ENCODE assay signal across 23 cellular contexts in genomic region chr20:53016534-53017042, GRCh38. TPM values are rescaled to one million over a fixed set of nuclear protein-coding genes. Genes with fewer than 3 reads are reported as not detected.
"Had no signal": no experiment of that assay in that cellular context is flagged by ENCODE, and none has a peak within 500 bp of the region (broad histone marks: within the 10 kb centered on the region; RNA-seq: fewer than 3 reads in every experiment).

No MANE protein-coding gene starts in this region.

- H3K4me3 ChIP-seq: coronary artery, dorsolateral prefrontal cortex, esophagus squamous epithelium, gastrocnemius medialis, heart right ventricle, left lung, lower lobe of right lung, mucosa of descending colon had no signal

- H3K4me1 ChIP-seq: esophagus squamous epithelium, gastrocnemius medialis, left lung, lower lobe of right lung had no signal

- H3K27ac ChIP-seq: coronary artery, dorsolateral prefrontal cortex, esophagus squamous epithelium, gastrocnemius medialis, heart right ventricle, left lung, lower lobe of right lung had no signal

- ATAC-seq: gastrocnemius medialis, heart right ventricle, left cardiac atrium, left lung, left ventricle myocardium superior, lower lobe of right lung, mucosa of descending colon had no signal

- FAIRE-seq: colon, endothelial cell of umbilical vein had no signal

- DNase-seq: dermis blood vessel endothelial cell; dorsolateral prefrontal cortex; effector CD4-positive, alpha-beta T cell; effector memory CD4-positive, alpha-beta T cell; esophagus squamous epithelium; foreskin fibroblast; foreskin melanocyte; gastrocnemius medialis; glutamatergic neuron; head of caudate nucleus; heart right ventricle; hippocampal formation; islet precursor cell; left cardiac atrium; left lung; left ventricle myocardium superior; lower lobe of right lung; mesenchymal stem cell; mucosa of descending colon; naive B cell had no signal

- H3K9me3 ChIP-seq: esophagus squamous epithelium, gastrocnemius medialis, lower lobe of right lung, mucosa of descending colon had no signal

- H3K36me3 ChIP-seq: esophagus squamous epithelium, gastrocnemius medialis, heart right ventricle, left lung, lower lobe of right lung had no signal

- H3K27me3 ChIP-seq: esophagus squamous epithelium, gastrocnemius medialis, heart right ventricle, left lung had no signal

RNA-seq across cellular contexts. Expression of gene TSHZ2, which starts 44.4 kb away (rescaled TPM):
- total RNA-seq: endothelial cell of umbilical vein had no signal
- polyA plus RNA-seq: endothelial cell of umbilical vein had no signal
